In genomic region chr17:44828919-44829557, GRCh38 we compare ENCODE assay signal across 8 cellular contexts. TPM values are rescaled to one million over a fixed set of nuclear protein-coding genes. Genes with fewer than 3 reads are reported as not detected.
DNase-seq lines count a peak whose midpoint lies in the region; ATAC-seq, FAIRE-seq and TF ChIP-seq lines count a peak whose summit lies in the region.

No MANE protein-coding gene starts in this region.

- peak overlapping the region; percentile 89 for H3K14ac ChIP-seq in neuronal stem cell (ENCODE audit: low read length)

- H2BK15ac ChIP-seq in neuronal stem cell (ENCODE audit: low read length) = no peak overlapping the region

- H3K18ac ChIP-seq in neuronal stem cell (ENCODE audit: low read length) = peak overlapping the region; percentile 99

- FAIRE-seq in RCC 7860 (lab: Jason Lieb, UNC) = no peak
- FAIRE-seq in endothelial cell of umbilical vein (lab: Jason Lieb, UNC) = peak; percentile 83

- intact Hi-C loops in endothelial cell of umbilical vein (cut with micrococcal nuclease) = loop anchor here (1.0 to 2.0 kb wide), 4 partner anchors 9 to 54 kb away; no protein-coding TSS in a partner anchor

- H3K9me3 ChIP-seq in endothelial cell of umbilical vein (replicated peaks; ENCODE audit: control insufficient read depth, insufficient read depth, low read length) = no peaks in the 10 kb centered on the region
- H3K9me3 ChIP-seq in neuronal stem cell (replicated peaks in 1 of 2; ENCODE audit: control insufficient read depth in 2 of 2, insufficient read depth in 1 of 2, low read depth in 1 of 2, low read length in 2 of 2) = peaks cover 0 to 3% of the 10 kb centered on the region in 2 donors

- H3K4me3 ChIP-seq in endothelial cell of umbilical vein (replicated peaks in 1 of 3; ENCODE audit: insufficient read depth in 1 of 3, low read depth in 1 of 3, low read length in 3 of 3) (peak overlapping the region; percentile 85 to 98 (median 96)), neuronal stem cell (ENCODE audit: low read length in 2 of 2) (peak overlapping the region; percentile 60 to 88)

- H3K36me3 ChIP-seq in endothelial cell of umbilical vein (ENCODE audit: control insufficient read depth in 2 of 2, extremely low read depth in 1 of 2, insufficient read depth in 2 of 2, low read length in 2 of 2) (no peaks in the 10 kb centered on the region), neuronal stem cell (replicated peaks in 1 of 2; ENCODE audit: control insufficient read depth in 2 of 2, insufficient read depth in 2 of 2, low read length in 2 of 2) (peaks cover 3 to 22% of the 10 kb centered on the region in 2 donors)

- H3K23ac ChIP-seq in neuronal stem cell (ENCODE audit: low read depth, low read length, poor library complexity) = peak overlapping the region; percentile 80

- H3K9me1 ChIP-seq in endothelial cell of umbilical vein (replicated peaks; ENCODE audit: control insufficient read depth, extremely low read depth, insufficient read depth, low read length) = no peaks in the 10 kb centered on the region

- CTCF ChIA-PET in endothelial cell of umbilical vein (lab: Charles Lee) = interaction anchor here (0.6 to 1.8 kb wide), 7 partner anchors 8 to 53 kb away, joined by 3 to 14 read pairs (median 4); no protein-coding TSS in a partner anchor

- H4K20me1 ChIP-seq in endothelial cell of umbilical vein (replicated peaks; ENCODE audit: control insufficient read depth, extremely low read depth, insufficient read depth, low read length) = no peaks in the 10 kb centered on the region

- no peak overlapping the region for H4K8ac ChIP-seq in neuronal stem cell (ENCODE audit: low read depth, low read length)

- peak overlapping the region; percentile 98 for H2AFZ ChIP-seq in endothelial cell of umbilical vein (ENCODE audit: low read depth, low read length)
- peak overlapping the region; percentile 97 for H2AFZ ChIP-seq in neuronal stem cell (ENCODE audit: low read length)

- dilution Hi-C loops in endothelial cell of umbilical vein (cut with MboI; ENCODE audit: extremely low pct_ligation_motif_present, low sequenced_read_pairs) = no loop called here

- peak overlapping the region; percentile 87 for H3K4me2 ChIP-seq in endothelial cell of umbilical vein (ENCODE audit: insufficient read depth, low read length)
- H3K4me2 ChIP-seq in neuronal stem cell (ENCODE audit: insufficient read depth, low read length, poor library complexity, severe bottlenecking) = peak overlapping the region; percentile 51

- peak overlapping the region; percentile 67 for H3K4ac ChIP-seq in neuronal stem cell (ENCODE audit: low read length)

- BruUV-seq in endothelial cell of umbilical vein (replicated peaks; lab: Mats Ljungman, UMichigan) = TSS peak; percentile 57

- H2BK5ac ChIP-seq in neuronal stem cell (ENCODE audit: low read length) = peak overlapping the region; percentile 98

- TF ChIP-seq POLR2A in endothelial cell of umbilical vein (IDR thresholded peaks at IDR 0.05; ENCODE audit: low read depth, low read length) = no peak

- H3K9ac ChIP-seq in endothelial cell of umbilical vein (replicated peaks; ENCODE audit: extremely low read depth, insufficient read depth, low read length) = peak overlapping the region; percentile 93
- H3K9ac ChIP-seq in neuronal stem cell (ENCODE audit: low read depth, low read length, poor library complexity) = peak overlapping the region; percentile 99

- H2AK5ac ChIP-seq in neuronal stem cell (ENCODE audit: low read depth, low read length) = peak overlapping the region; percentile 90

- no peak for TF ChIP-seq CTCF in endothelial cell of umbilical vein (IDR thresholded peaks at IDR 0.05; ENCODE audit: extremely low read depth in 1 of 2, insufficient read depth in 1 of 2, low read depth in 1 of 2, low read length in 2 of 2)

- H3K27ac ChIP-seq in endothelial cell of umbilical vein (ENCODE audit: insufficient read depth, low read depth, low read length) (peak overlapping the region; percentile 58), neuronal stem cell (replicated peaks; ENCODE audit: low read length) (peak overlapping the region; percentile 75)

- DNase-seq in NCI-H1417 (lab: John Stamatoyannopoulos, UW) (peak in 2 of 3 experiments; percentile 53 to 72), NCI-H1417 treated with DMSO at 0.1 percent for 48 hours (lab: John Stamatoyannopoulos, UW) (no peak), RCC 7860 (ENCODE audit: low spot score) (peak; percentile 21), endothelial cell of umbilical vein (ENCODE audit: low read depth, low spot score) (peak; percentile 65), neuronal stem cell (ENCODE audit: low spot score) (no peak), NCI-H146 treated with DMSO at 0.1 percent for 48 hours (lab: John Stamatoyannopoulos, UW; ENCODE audit: unreplicated experiment) (no peak)
- DNase-seq in effector CD8-positive, alpha-beta T cell (lab: John Stamatoyannopoulos, UW) = no peak

- H3K4me1 ChIP-seq in endothelial cell of umbilical vein (ENCODE audit: control insufficient read depth, extremely low read depth, insufficient read depth, low read length) (peaks cover 7% of the 10 kb centered on the region), neuronal stem cell (ENCODE audit: control insufficient read depth in 2 of 2, insufficient read depth in 1 of 2, low read depth in 1 of 2, low read length in 2 of 2) (peaks cover 7 to 13% of the 10 kb centered on the region in 2 donors)

- no CpG with 5 or more reads among the region's 24 CpGs for WGBS in neuronal stem cell (ENCODE audit: extremely low coverage in 2 of 2, insufficient read length in 2 of 2, insufficient replicate concordance in 1 of 2), 2 donors

- H4K91ac ChIP-seq in neuronal stem cell (ENCODE audit: low read depth, low read length, poor library complexity) = no peak overlapping the region

- POLR2A ChIA-PET in endothelial cell of umbilical vein (lab: Charles Lee) = interaction anchor here (0.5 kb wide), 1 partner anchor 27 kb away, joined by 3 read pairs; no protein-coding TSS in a partner anchor

- peaks cover 3% of the 10 kb centered on the region for H3K79me1 ChIP-seq in neuronal stem cell (ENCODE audit: low read depth, low read length)

- ATAC-seq in HG03139 (IDR thresholded peaks at IDR 0.05; ENCODE audit: unreplicated experiment) = no peak

- peaks cover 51% of the 10 kb centered on the region for H3K79me2 ChIP-seq in endothelial cell of umbilical vein (ENCODE audit: control insufficient read depth, insufficient read depth, low read length)

- H2BK12ac ChIP-seq in neuronal stem cell (ENCODE audit: low read length) = no peak overlapping the region

- no peaks in the 10 kb centered on the region for H3K27me3 ChIP-seq in endothelial cell of umbilical vein (ENCODE audit: control insufficient read depth in 2 of 2, insufficient read depth in 2 of 2, low read length in 2 of 2)
- no peaks in the 10 kb centered on the region for H3K27me3 ChIP-seq in neuronal stem cell (ENCODE audit: control insufficient read depth in 3 of 3, insufficient read depth in 3 of 3, low read depth in 1 of 3, low read length in 3 of 3)

- peak overlapping the region; percentile 94 for H2BK120ac ChIP-seq in neuronal stem cell (ENCODE audit: low read depth, low read length)

TF ChIP-seq in endothelial cell of umbilical vein, 7 proteins besides CTCF, POLR2A, EP300 and RAD21:
- TF ChIP-seq FOS (IDR thresholded peaks at IDR 0.05; ENCODE audit: borderline replicate concordance, insufficient read depth, low read length) (no peak), JUN (IDR thresholded peaks at IDR 0.05; ENCODE audit: borderline replicate concordance, insufficient read depth, insufficient read length, low read depth) (no peak), MYC (IDR thresholded peaks at IDR 0.05; ENCODE audit: low read depth, low read length) (no peak), EZH2 (IDR thresholded peaks at IDR 0.05; ENCODE audit: borderline replicate concordance, low read depth, low read length, severe bottlenecking) (no peak), POLR2AphosphoS5 (IDR thresholded peaks at IDR 0.05; ENCODE audit: insufficient read depth, low read depth, low read length) (no peak), MAX (IDR thresholded peaks at IDR 0.05; ENCODE audit: insufficient read depth, insufficient read length) (no peak), GATA2 (IDR thresholded peaks at IDR 0.05; ENCODE audit: insufficient read depth, insufficient read length, low read depth, low read length) (no peak)
TF ChIP-seq in endothelial cell of umbilical vein: peak in this region for 0.

RNA-seq across cellular contexts. Expression of gene GJC1, which starts 1.0 kb away (rescaled TPM):
- total RNA-seq in endothelial cell of umbilical vein = 35.9 and 39.7 TPM in 2 replicates
- 11.9 and 13.8 TPM in 2 replicates for polyA plus RNA-seq in endothelial cell of umbilical vein
- 19.5 and 21.0 TPM in 2 replicates for polyA plus RNA-seq in endothelial cell of umbilical vein (2011; cell fraction: cytosol; rRNA removed)
- polyA plus RNA-seq in endothelial cell of umbilical vein (2011; cell fraction: nucleus; rRNA removed) = 18.5 and 23.2 TPM in 2 replicates
- 20.9 and 22.8 TPM in 2 replicates for polyA plus RNA-seq in endothelial cell of umbilical vein (2012)
- polyA minus RNA-seq in endothelial cell of umbilical vein = 85.5 and 98.4 TPM in 2 replicates
- polyA minus RNA-seq in endothelial cell of umbilical vein (2011; cell fraction: cytosol; rRNA and poly(A)+ RNA removed) = 6.5 TPM
- 13.5 and 23.9 TPM in 2 replicates for polyA minus RNA-seq in endothelial cell of umbilical vein (2011; cell fraction: nucleus; rRNA and poly(A)+ RNA removed)
- polyA plus RNA-seq in neuronal stem cell (2013, experiment 1 of 2) = 43.0 TPM
- polyA plus RNA-seq in neuronal stem cell (2013, experiment 2 of 2) = 45.1 TPM

RNA-seq across cellular contexts. Expression of gene HIGD1B, which starts 18.6 kb away (rescaled TPM):
- not detected in 2 replicates for total RNA-seq in endothelial cell of umbilical vein
- polyA plus RNA-seq in endothelial cell of umbilical vein = not detected in 2 replicates
- polyA plus RNA-seq in endothelial cell of umbilical vein (2011; cell fraction: cytosol; rRNA removed) = not detected in 2 replicates
- not detected in 2 replicates for polyA plus RNA-seq in endothelial cell of umbilical vein (2011; cell fraction: nucleus; rRNA removed)
- not detected in 2 replicates for polyA plus RNA-seq in endothelial cell of umbilical vein (2012)
- not detected in 2 replicates for polyA minus RNA-seq in endothelial cell of umbilical vein
- not detected for polyA minus RNA-seq in endothelial cell of umbilical vein (2011; cell fraction: cytosol; rRNA and poly(A)+ RNA removed)
- not detected in 2 replicates for polyA minus RNA-seq in endothelial cell of umbilical vein (2011; cell fraction: nucleus; rRNA and poly(A)+ RNA removed)
- polyA plus RNA-seq in neuronal stem cell (2013, experiment 1 of 2) = not detected
- not detected for polyA plus RNA-seq in neuronal stem cell (2013, experiment 2 of 2)

Comparison
In these comparisons a context has a peak if more than half of its experiments do, and no peak if none do; other contexts are left out.
1. DNase-seq: peak in NCI-H1417 (2 of 3), RCC 7860 (single experiment) and endothelial cell of umbilical vein (single experiment); none in NCI-H1417 treated with DMSO at 0.1 percent for 48 hours (single experiment), neuronal stem cell (single experiment), NCI-H146 treated with DMSO at 0.1 percent for 48 hours (single experiment) and effector CD8-positive, alpha-beta T cell (single experiment).